Comparison of ENCODE assay signal across 8 cellular contexts in genomic region chr6:143061597-143062385, GRCh38. TPM values are rescaled to one million over a fixed set of nuclear protein-coding genes. Genes with fewer than 3 reads are reported as not detected.
DNase-seq lines count a peak whose midpoint lies in the region; ATAC-seq and TF ChIP-seq lines count a peak whose summit lies in the region.

No MANE protein-coding gene starts in this region.

- no peak overlapping the region for H3K9ac ChIP-seq in iPS-15b (ENCODE audit: low read depth, low read length)

- no peak overlapping the region for H3K27ac ChIP-seq in HEK293 (ENCODE audit: extremely low read depth, low read depth, low read length)

- H3K4me3 ChIP-seq in BJ (ENCODE audit: low read depth, low read length) (peak overlapping the region; percentile 82), HEK293 (ENCODE audit: low read depth, low read length) (peak overlapping the region; percentile 93), iPS-15b (ENCODE audit: low read depth, low read length) (peak overlapping the region; percentile 77)

- peak overlapping the region; percentile 94 for H3K27ac Mint-ChIP-seq in activated CD8-positive, alpha-beta T cell treated with anti-CD3 and anti-CD28 coated beads, Interleukin-2, amount 10 ng/mL, durations not matched to agents 7 days and 5 days
- peak overlapping the region; percentile 98 for H3K27ac Mint-ChIP-seq in stimulated activated naive B cell treated with anti-CD40 and anti-IgM and Interleukin-4, amounts not matched to agents 10 μg/mL and 1 μg/mL and 100 μg/mL, for 72 hours

- no peaks in the 10 kb centered on the region for H3K36me3 Mint-ChIP-seq in activated CD8-positive, alpha-beta T cell treated with anti-CD3 and anti-CD28 coated beads, Interleukin-2, amount 10 ng/mL, durations not matched to agents 7 days and 5 days (ENCODE audit: low read depth)
- H3K36me3 Mint-ChIP-seq in stimulated activated naive B cell treated with anti-CD40 and anti-IgM and Interleukin-4, amounts not matched to agents 10 μg/mL and 1 μg/mL and 100 μg/mL, for 72 hours: peaks cover 2 to 3% of the 10 kb centered on the region in 2 donors

- ATAC-seq in activated CD8-positive, alpha-beta T cell treated with anti-CD3 and anti-CD28 coated beads, Interleukin-2, amount 10 ng/mL, durations not matched to agents 7 days and 5 days: no peak
- ATAC-seq in stimulated activated naive B cell treated with anti-CD40 and anti-IgM and Interleukin-4, amounts not matched to agents 10 μg/mL and 1 μg/mL and 100 μg/mL, for 72 hours (replicated peaks): peak; percentile 23 to 24
- ATAC-seq in GM18519 (IDR thresholded peaks at IDR 0.05; ENCODE audit: low FRiP score, unreplicated experiment) (no peak), GM18517 (IDR thresholded peaks at IDR 0.05; ENCODE audit: unreplicated experiment) (no peak)

- H3K36me3 ChIP-seq in BJ (ENCODE audit: control insufficient read depth, insufficient read depth, low read length) (no peaks in the 10 kb centered on the region), HEK293 (ENCODE audit: control insufficient read depth in 2 of 2, insufficient read depth in 1 of 2, low read length in 2 of 2) (no peaks in the 10 kb centered on the region), iPS-15b (ENCODE audit: control insufficient read depth, insufficient read depth, low read length) (no peaks in the 10 kb centered on the region)

- CTCF ChIA-PET in BJ (lab: Yijun Ruan, JAX): interaction anchor here (0.7 kb wide), 1 partner anchor 376 kb away, joined by 3 read pairs; no protein-coding TSS in a partner anchor
- CTCF ChIA-PET in HEK293 (lab: Yijun Ruan, JAX): interaction anchor here (0.6 to 1.2 kb wide), 3 partner anchors 12 to 951 kb away, joined by 3 to 4 read pairs (median 3); no protein-coding TSS in a partner anchor
- CTCF ChIA-PET in activated CD8-positive, alpha-beta T cell treated with anti-CD3 and anti-CD28 coated beads, Interleukin-2, amount 10 ng/mL, durations not matched to agents 7 days and 5 days (lab: Charles Lee): no interaction called here

- peaks cover 25% of the 10 kb centered on the region for H3K4me1 Mint-ChIP-seq in activated CD8-positive, alpha-beta T cell treated with anti-CD3 and anti-CD28 coated beads, Interleukin-2, amount 10 ng/mL, durations not matched to agents 7 days and 5 days (ENCODE audit: low read depth)
- peaks cover 23 to 27% of the 10 kb centered on the region in 2 donors for H3K4me1 Mint-ChIP-seq in stimulated activated naive B cell treated with anti-CD40 and anti-IgM and Interleukin-4, amounts not matched to agents 10 μg/mL and 1 μg/mL and 100 μg/mL, for 72 hours

- peak overlapping the region; percentile 90 for H3K4me3 Mint-ChIP-seq in activated CD8-positive, alpha-beta T cell treated with anti-CD3 and anti-CD28 coated beads, Interleukin-2, amount 10 ng/mL, durations not matched to agents 7 days and 5 days
- peak overlapping the region; percentile 95 to 98 for H3K4me3 Mint-ChIP-seq in stimulated activated naive B cell treated with anti-CD40 and anti-IgM and Interleukin-4, amounts not matched to agents 10 μg/mL and 1 μg/mL and 100 μg/mL, for 72 hours

- POLR2A ChIA-PET in BJ (lab: Charles Lee) (no interaction called here), HEK293 (lab: Yijun Ruan, JAX) (no interaction called here)
- POLR2A ChIA-PET in activated CD8-positive, alpha-beta T cell treated with anti-CD3 and anti-CD28 coated beads, Interleukin-2, amount 10 ng/mL, durations not matched to agents 7 days and 5 days (lab: Charles Lee): no interaction called here

- no peak for TF ChIP-seq CTCF in BJ (IDR thresholded peaks at IDR 0.05; ENCODE audit: insufficient read depth, low read depth, low read length)
- no peak for TF ChIP-seq CTCF in HEK293 (tag by site-specific recombination; IDR thresholded peaks at IDR 0.05)

- no peaks in the 10 kb centered on the region for H3K9me3 ChIP-seq in HEK293 (ENCODE audit: control insufficient read depth, insufficient read depth, low read depth, low read length)
- H3K9me3 ChIP-seq in iPS-15b (ENCODE audit: control insufficient read depth, insufficient read depth, low read length): no peaks in the 10 kb centered on the region

- H3K4me1 ChIP-seq in HEK293 (ENCODE audit: control insufficient read depth, insufficient read depth, low read length) (no peaks in the 10 kb centered on the region), iPS-15b (ENCODE audit: control insufficient read depth, insufficient read depth, low read length) (peaks cover 30% of the 10 kb centered on the region)

- no peaks in the 10 kb centered on the region for H3K9me3 Mint-ChIP-seq in activated CD8-positive, alpha-beta T cell treated with anti-CD3 and anti-CD28 coated beads, Interleukin-2, amount 10 ng/mL, durations not matched to agents 7 days and 5 days (ENCODE audit: insufficient read depth)
- no peaks in the 10 kb centered on the region for H3K9me3 Mint-ChIP-seq in stimulated activated naive B cell treated with anti-CD40 and anti-IgM and Interleukin-4, amounts not matched to agents 10 μg/mL and 1 μg/mL and 100 μg/mL, for 72 hours

- H3K27me3 Mint-ChIP-seq in activated CD8-positive, alpha-beta T cell treated with anti-CD3 and anti-CD28 coated beads, Interleukin-2, amount 10 ng/mL, durations not matched to agents 7 days and 5 days (ENCODE audit: low read depth): no peaks in the 10 kb centered on the region
- H3K27me3 Mint-ChIP-seq in stimulated activated naive B cell treated with anti-CD40 and anti-IgM and Interleukin-4, amounts not matched to agents 10 μg/mL and 1 μg/mL and 100 μg/mL, for 72 hours: peaks cover 0 to 4% of the 10 kb centered on the region in 2 donors

- H3K27me3 ChIP-seq in BJ (ENCODE audit: control insufficient read depth, insufficient read depth, low read length): no peaks in the 10 kb centered on the region
- H3K27me3 ChIP-seq in iPS-15b (ENCODE audit: control insufficient read depth, insufficient read depth, low read length): no peaks in the 10 kb centered on the region

- DNase-seq in BJ (ENCODE audit: low read depth) (no peak), NCI-H2171 treated with DMSO at 0.1 percent for 48 hours (lab: John Stamatoyannopoulos, UW) (no peak)
- DNase-seq in activated CD8-positive, alpha-beta T cell treated with anti-CD3 and anti-CD28 coated beads, Interleukin-2, amount 10 ng/mL, durations not matched to agents 7 days and 5 days: no peak
- no peak for DNase-seq in stimulated activated naive B cell treated with anti-CD40 and anti-IgM and Interleukin-4, amounts not matched to agents 10 μg/mL and 1 μg/mL and 100 μg/mL, for 72 hours

TF ChIP-seq in HEK293, 187 proteins besides CTCF, POLR2A, EP300 and RAD21:
- TF ChIP-seq ZNF174 (tag by site-specific recombination; IDR thresholded peaks at IDR 0.05): no peak

RNA-seq across cellular contexts. Expression of gene AIG1, which starts 1.1 kb away (rescaled TPM):
- polyA plus RNA-seq in BJ (2011; rRNA removed): 43.2 and 67.9 TPM in 2 replicates
- 21.6 and 27.4 TPM in 2 replicates for polyA minus RNA-seq in BJ (2011; rRNA and poly(A)+ RNA removed)
- total RNA-seq in activated CD8-positive, alpha-beta T cell treated with anti-CD3 and anti-CD28 coated beads, Interleukin-2, amount 10 ng/mL, durations not matched to agents 7 days and 5 days: 10 to 100 TPM; 13.0 to 14.2 TPM

Comparison
In these comparisons a context has a peak if more than half of its experiments do, and no peak if none do; other contexts are left out.
1. ATAC-seq: peak in stimulated activated naive B cell treated with anti-CD40 and anti-IgM and Interleukin-4, amounts not matched to agents 10 μg/mL and 1 μg/mL and 100 μg/mL, for 72 hours (2 of 2); none in activated CD8-positive, alpha-beta T cell treated with anti-CD3 and anti-CD28 coated beads, Interleukin-2, amount 10 ng/mL, durations not matched to agents 7 days and 5 days (single experiment), GM18519 (single experiment) and GM18517 (single experiment).
2. Peak in every context shown above with its lines, with median percentiles within 50 percentile points of each other: H3K4me3 ChIP-seq.